ENCODE assay signal across 17 cellular contexts in genomic region chr2:237894986-237895543, GRCh38. TPM values are rescaled to one million over a fixed set of nuclear protein-coding genes. Genes with fewer than 3 reads are reported as not detected.
DNase-seq lines count a peak whose midpoint lies in the region; ATAC-seq and TF ChIP-seq lines count a peak whose summit lies in the region.
"Had no signal": no experiment of that assay in that cellular context is flagged by ENCODE, and none has a peak within 500 bp of the region (broad histone marks: within the 10 kb centered on the region; RNA-seq: fewer than 3 reads in every experiment).

No MANE protein-coding gene starts in this region.

- H3K4me1 ChIP-seq in tibial nerve (peaks cover 0 to 12% (median 10%) of the 10 kb centered on the region in 4 donors), hepatocyte (ENCODE audit: insufficient read depth) (peaks cover 5% of the 10 kb centered on the region)

- H3K27me3 Mint-ChIP-seq in osteocyte (ENCODE audit: unreplicated experiment) = no peaks in the 10 kb centered on the region
- H3K27me3 Mint-ChIP-seq: CD8-positive, alpha-beta memory T cell; IgD-negative memory B cell had no signal

- TF ChIP-seq POLR2A in tibial nerve (IDR thresholded peaks at IDR 0.05) = no peak

- no peak overlapping the region for H3K4me2 ChIP-seq in hepatocyte

- no peaks in the 10 kb centered on the region for H3K9me3 ChIP-seq in tibial nerve
- no peaks in the 10 kb centered on the region for H3K9me3 ChIP-seq in hepatocyte (ENCODE audit: low read depth)

- no peak overlapping the region for H2AFZ ChIP-seq in hepatocyte

- H3K27ac ChIP-seq in tibial nerve (peak overlapping the region in 3 of 4 donors; percentile 30 to 90 (median 73)), hepatocyte (no peak overlapping the region)

- peak; percentile 60 for DNase-seq in activated effector memory CD4-positive, alpha-beta T cell treated with anti-CD3 and anti-CD28 coated beads, Interleukin-2, amount 50 U/mL, for 16 hours
- DNase-seq in activated effector memory CD4-positive, alpha-beta T cell treated with Interleukin-2 at 50 U/mL for 16 hours = no peak
- DNase-seq in ecto neural progenitor cell (ENCODE audit: low spot score) (peak; percentile 39), osteocyte (ENCODE audit: extremely low spot score, unreplicated experiment) (no peak), tibial nerve (ENCODE audit: low spot score in 2 of 2) (no peak), NCI-H82 treated with DMSO at 0.1 percent for 48 hours (lab: John Stamatoyannopoulos, UW; ENCODE audit: unreplicated experiment) (no peak), hepatocyte (ENCODE audit: low spot score) (no peak)
- DNase-seq: 8988T; activated CD4-positive, alpha-beta T cell treated with anti-CD3 and anti-CD28 coated beads, Interleukin-2, amount 50 U/mL, for 1 hour; effector memory CD4-positive, alpha-beta T cell; stimulated activated CD4-positive, alpha-beta T cell treated with anti-CD3 and anti-CD28 coated beads, Interleukin-4, amount 100 ng/mL, for 24 hours; stimulated activated CD8-positive, alpha-beta memory T cell treated with anti-CD3 and anti-CD28 coated beads, Interleukin-4, amount 100 ng/mL, for 48 hours had no signal

- peaks cover 2% of the 10 kb centered on the region for H3K36me3 Mint-ChIP-seq in osteocyte (ENCODE audit: unreplicated experiment)
- H3K36me3 Mint-ChIP-seq: activated naive CD4-positive, alpha-beta T cell treated with anti-CD3 and anti-CD28 coated beads, Interleukin-2, amount 50 U/mL, for 72 hours; CD8-positive, alpha-beta memory T cell; IgD-negative memory B cell had no signal

- no peaks in the 10 kb centered on the region for H3K79me2 ChIP-seq in hepatocyte

- H3K36me3 ChIP-seq in tibial nerve (no peaks in the 10 kb centered on the region), hepatocyte (replicated peaks; ENCODE audit: insufficient read depth, low read depth) (no peaks in the 10 kb centered on the region)

- no peaks in the 10 kb centered on the region for H3K27me3 ChIP-seq in tibial nerve
- no peaks in the 10 kb centered on the region for H3K27me3 ChIP-seq in hepatocyte

- no peak overlapping the region for H3K4me3 Mint-ChIP-seq in osteocyte (ENCODE audit: unreplicated experiment)
- H3K4me3 Mint-ChIP-seq: CD8-positive, alpha-beta memory T cell; IgD-negative memory B cell; nephron had no signal

- no peaks in the 10 kb centered on the region for H3K9me2 ChIP-seq in hepatocyte (replicated peaks; ENCODE audit: insufficient read depth)

- H3K9me3 Mint-ChIP-seq in osteocyte (ENCODE audit: unreplicated experiment) = peaks cover 3% of the 10 kb centered on the region
- H3K9me3 Mint-ChIP-seq: activated naive CD4-positive, alpha-beta T cell treated with anti-CD3 and anti-CD28 coated beads, Interleukin-2, amount 50 U/mL, for 72 hours; CD8-positive, alpha-beta memory T cell; IgD-negative memory B cell; nephron had no signal

- no peak for ATAC-seq in HG03521 (IDR thresholded peaks at IDR 0.05; ENCODE audit: unreplicated experiment)
- ATAC-seq: activated naive CD4-positive, alpha-beta T cell treated with anti-CD3 and anti-CD28 coated beads, Interleukin-2, amount 50 U/mL, for 72 hours had no signal

- WGBS in tibial nerve, 2 donors = 84 to 87% methylated on average over 10 to 12 of the region's 12 CpGs
- 97% methylated on average over 12 of the region's 12 CpGs for WGBS in hepatocyte (ENCODE audit: low lambda C conversion rate, missing lambda C conversion rate)

- TF ChIP-seq CTCF in osteocyte (IDR thresholded peaks at IDR 0.05) (no peak), tibial nerve (IDR thresholded peaks at IDR 0.05) (no peak), hepatocyte (IDR thresholded peaks at IDR 0.05; ENCODE audit: poor library complexity) (no peak)

- no peaks in the 10 kb centered on the region for H4K20me1 ChIP-seq in hepatocyte (ENCODE audit: insufficient read depth, poor library complexity, severe bottlenecking)

- H3K4me3 ChIP-seq in tibial nerve (no peak overlapping the region), hepatocyte (no peak overlapping the region)

- TF ChIP-seq EP300 in tibial nerve (IDR thresholded peaks at IDR 0.05) = no peak

- peaks cover 75% of the 10 kb centered on the region for H3K4me1 Mint-ChIP-seq in osteocyte (ENCODE audit: unreplicated experiment)

- peak overlapping the region; percentile 93 for H3K27ac Mint-ChIP-seq in osteocyte (ENCODE audit: unreplicated experiment)
- H3K27ac Mint-ChIP-seq: activated naive CD4-positive, alpha-beta T cell treated with anti-CD3 and anti-CD28 coated beads, Interleukin-2, amount 50 U/mL, for 72 hours; CD8-positive, alpha-beta memory T cell; IgD-negative memory B cell; nephron had no signal

RNA-seq across cellular contexts. Expression of gene RAMP1, which starts 35.6 kb away (rescaled TPM):
- 87.9 and 93.4 TPM in 2 replicates for total RNA-seq in osteocyte
- 100 to 1,000 TPM in 1 of 4 donors, 10 to 100 TPM in 3; 60.6 to 105 (median 76.2) TPM for total RNA-seq in tibial nerve
- 134 and 156 TPM in 2 replicates for total RNA-seq in hepatocyte
- 329 and 383 TPM in 2 replicates for polyA plus RNA-seq in hepatocyte
- polyA plus RNA-seq: IgD-negative memory B cell had no signal

Comparison
In these comparisons a context has a peak if more than half of its experiments do, and no peak if none do; other contexts are left out.
1. DNase-seq: peak in activated effector memory CD4-positive, alpha-beta T cell treated with anti-CD3 and anti-CD28 coated beads, Interleukin-2, amount 50 U/mL, for 16 hours (single experiment) and ecto neural progenitor cell (single experiment); none in activated effector memory CD4-positive, alpha-beta T cell treated with Interleukin-2 at 50 U/mL for 16 hours (single experiment), osteocyte (single experiment), tibial nerve (0 of 2), NCI-H82 treated with DMSO at 0.1 percent for 48 hours (single experiment) and hepatocyte (single experiment).